8 cellular contexts compared by ENCODE assay signal in genomic region chr7:121313793-121314676, GRCh38. TPM values are rescaled to one million over a fixed set of nuclear protein-coding genes. Genes with fewer than 3 reads are reported as not detected.
A peak's percentile ranks its signal among the peaks of the same experiment; 100 is the strongest.
DNase-seq lines count a peak whose midpoint lies in the region; ATAC-seq and TF ChIP-seq lines count a peak whose summit lies in the region.

No MANE protein-coding gene starts in this region.

- H3K27ac ChIP-seq in A673 (ENCODE audit: low read depth, low read length, poor library complexity, severe bottlenecking) (no peak overlapping the region), liver (ENCODE audit: low read depth in 1 of 2, low read length in 2 of 2) (no peak overlapping the region)
- no peak overlapping the region for H3K27ac ChIP-seq in CD4-positive, alpha-beta T cell (ENCODE audit: low read depth, low read length)

- peaks cover 6% of the 10 kb centered on the region for H3K27me3 Mint-ChIP-seq in CD4-positive, alpha-beta T cell

- no peaks in the 10 kb centered on the region for H3K36me3 Mint-ChIP-seq in CD4-positive, alpha-beta T cell (ENCODE audit: low read depth)

- no peaks in the 10 kb centered on the region for H3K4me1 Mint-ChIP-seq in CD4-positive, alpha-beta T cell (ENCODE audit: low read depth)

- POLR2A ChIA-PET in A673 (lab: Charles Lee; ENCODE audit: low non-redundant PET), result no interaction called here
- POLR2A ChIA-PET in CD4-positive, alpha-beta T cell (lab: Charles Lee), result no interaction called here

- no peaks in the 10 kb centered on the region for H3K27me3 ChIP-seq in A673 (replicated peaks; ENCODE audit: insufficient read depth, low read depth, low read length, poor library complexity)
- H3K27me3 ChIP-seq in liver (ENCODE audit: control insufficient read depth in 4 of 4, insufficient read depth in 4 of 4, low read length in 3 of 4), result no peaks in the 10 kb centered on the region
- H3K27me3 ChIP-seq in CD4-positive, alpha-beta T cell (ENCODE audit: control insufficient read depth, insufficient read depth, low read length), result no peaks in the 10 kb centered on the region

- BruUV-seq in A673 (replicated peaks; lab: Mats Ljungman, UMichigan), result no TSS peak

- H3K27ac Mint-ChIP-seq in CD4-positive, alpha-beta T cell, result no peak overlapping the region

- ATAC-seq in GM19438 (IDR thresholded peaks at IDR 0.05; ENCODE audit: low read depth, unreplicated experiment) (peak; percentile 87), HG03280 (IDR thresholded peaks at IDR 0.05; ENCODE audit: unreplicated experiment) (peak; percentile 95)
- ATAC-seq in CD4-positive, alpha-beta T cell (ENCODE audit: poor library complexity), result no peak

- H3K4me3 ChIP-seq in A673 (ENCODE audit: low read depth, low read length, poor library complexity, severe bottlenecking) (no peak overlapping the region), liver (ENCODE audit: low read depth in 1 of 3, low read length in 3 of 3) (peak overlapping the region in 2 of 3 donors; percentile 17 to 36)

- no peak overlapping the region for H3K9ac ChIP-seq in liver (ENCODE audit: low read depth in 1 of 2, low read length in 2 of 2)

- H3K4me1 ChIP-seq in A673 (ENCODE audit: insufficient read depth, low read length, poor library complexity, severe bottlenecking), result peaks cover 18% of the 10 kb centered on the region
- H3K4me1 ChIP-seq in liver (ENCODE audit: control insufficient read depth in 4 of 4, insufficient read depth in 4 of 4, low read length in 3 of 4), result peaks cover 0 to 8% (median 6%) of the 10 kb centered on the region in 4 donors

- H3K36me3 ChIP-seq in A673 (ENCODE audit: insufficient read depth, low read length, poor library complexity, severe bottlenecking), result no peaks in the 10 kb centered on the region
- H3K36me3 ChIP-seq in liver (ENCODE audit: control insufficient read depth in 4 of 4, insufficient read depth in 3 of 4, low read depth in 1 of 4, low read length in 3 of 4), result no peaks in the 10 kb centered on the region

- TF ChIP-seq CTCF in A673 (conservative IDR thresholded peaks at IDR 0.05; ENCODE audit: low read depth, low read length) (no peak), liver (IDR thresholded peaks at IDR 0.05; ENCODE audit: low read depth, low read length, missing input control) (no peak)
- no peak for TF ChIP-seq CTCF in CD4-positive, alpha-beta T cell (IDR thresholded peaks at IDR 0.05)

- no peaks in the 10 kb centered on the region for H3K9me3 Mint-ChIP-seq in CD4-positive, alpha-beta T cell

- no peak overlapping the region for H3K4me3 Mint-ChIP-seq in CD4-positive, alpha-beta T cell

- no peak for TF ChIP-seq RAD21 in liver (IDR thresholded peaks at IDR 0.05)

- peak; percentile 90 for DNase-seq in A673 (ENCODE audit: low spot score)
- DNase-seq in NCI-H82 (lab: John Stamatoyannopoulos, UW), result peak; percentile 82
- DNase-seq in NK-92 (lab: John Stamatoyannopoulos, UW; ENCODE audit: unreplicated experiment), result no peak
- no peak for DNase-seq in activated CD8-positive, alpha-beta memory T cell treated with anti-CD3 and anti-CD28 coated beads, Interleukin-2, amount 50 U/mL, for 4 hours
- no peak for DNase-seq in CD4-positive, alpha-beta T cell

- intact Hi-C loops in A673 (cut with micrococcal nuclease; ENCODE audit: unreplicated experiment), result no loop called here
- intact Hi-C loops in CD4-positive, alpha-beta T cell (cut with DNase I, micrococcal nuclease), result no loop called here

- WGBS in liver, result 29% methylated on average over 9 of the region's 9 CpGs

- CTCF ChIA-PET in A673 (lab: Charles Lee), result no interaction called here
- CTCF ChIA-PET in CD4-positive, alpha-beta T cell (lab: Charles Lee), result interaction anchor here (0.7 kb wide), 1 partner anchor 10 kb away, joined by 3 read pairs; no protein-coding TSS in a partner anchor

- H3K9me3 ChIP-seq in A673 (ENCODE audit: low read depth, low read length, poor library complexity, severe bottlenecking) (no peaks in the 10 kb centered on the region), liver (ENCODE audit: control insufficient read depth in 4 of 4, low read length in 3 of 4) (no peaks in the 10 kb centered on the region)
- no peaks in the 10 kb centered on the region for H3K9me3 ChIP-seq in CD4-positive, alpha-beta T cell (ENCODE audit: control insufficient read depth, low read length)

TF ChIP-seq in liver, 16 proteins besides CTCF, POLR2A, EP300 and RAD21:
- TF ChIP-seq HNF4A (conservative IDR thresholded peaks at IDR 0.05) (peak in 1 of 2 donors; percentile 9), EGR1 (IDR thresholded peaks at IDR 0.05; ENCODE audit: low read depth in 2 of 2) (no peak)
TF ChIP-seq in liver: peak in this region for 1.

RNA-seq across cellular contexts. Expression of gene WNT16, which starts 14.8 kb away (rescaled TPM):
- total RNA-seq in A673 (2021) (not detected in 2 replicates), liver (not detected)
- polyA plus RNA-seq in liver, result not detected
- total RNA-seq in CD4-positive, alpha-beta T cell, result not detected

Comparison
In these comparisons a context has a peak if more than half of its experiments do, and no peak if none do; other contexts are left out.
1. DNase-seq: peak in A673 (single experiment) and NCI-H82 (single experiment); none in NK-92 (single experiment), activated CD8-positive, alpha-beta memory T cell treated with anti-CD3 and anti-CD28 coated beads, Interleukin-2, amount 50 U/mL, for 4 hours (single experiment) and CD4-positive, alpha-beta T cell (0 of 10).